ENCODE assay signal across 25 cellular contexts in the genomic region with DNA sequence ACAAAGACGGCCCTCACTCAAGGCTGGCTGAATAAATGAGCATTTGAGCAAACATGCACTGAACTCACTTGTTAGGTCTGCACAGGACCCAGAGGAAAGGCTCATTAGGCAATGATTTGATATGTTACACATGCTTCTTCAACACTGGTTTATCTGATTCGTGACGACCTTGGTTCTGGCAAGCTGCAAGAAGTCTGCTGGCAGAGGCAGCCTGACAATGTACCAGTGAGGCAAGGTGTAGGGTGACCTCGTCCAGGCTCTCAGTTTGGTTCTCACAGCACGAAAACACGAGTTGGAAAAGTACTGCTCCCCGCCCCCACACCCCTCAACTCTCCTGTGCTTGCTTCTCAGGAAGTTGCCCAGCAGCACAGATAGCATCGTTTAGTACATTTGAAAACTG.
A peak's percentile ranks its signal among the peaks of the same experiment; 100 is the strongest.
DNase-seq lines count a peak whose midpoint lies in the region; ATAC-seq and TF ChIP-seq lines count a peak whose summit lies in the region.
"Had no signal": no experiment of that assay in that cellular context is flagged by ENCODE, and none has a peak within 500 bp of the region (broad histone marks: within the 10 kb centered on the region; RNA-seq: fewer than 3 reads in every experiment).

No MANE protein-coding gene starts in this region.

- H3K9me3 ChIP-seq in BE2C (no peaks in the 10 kb centered on the region), heart left ventricle (no peaks in the 10 kb centered on the region), parathyroid adenoma (ENCODE audit: control insufficient read depth, low read length) (no peaks in the 10 kb centered on the region), endodermal cell (ENCODE audit: control insufficient read depth, low read length) (no peaks in the 10 kb centered on the region)
- H3K9me3 ChIP-seq: A549, Caco-2 had no signal

- intact Hi-C loops in heart left ventricle (cut with DNase I): no loop called here
- intact Hi-C loops in head of caudate nucleus (cut with DNase I): no loop called here

- H3K4me3 Mint-ChIP-seq in endodermal cell: no peak overlapping the region
- H3K4me3 Mint-ChIP-seq: CD8-positive, alpha-beta T cell had no signal

- no peaks in the 10 kb centered on the region for H3K27me3 Mint-ChIP-seq in endodermal cell (ENCODE audit: insufficient read depth)

- WGBS in heart left ventricle, 4 donors: 35 to 56% (median 40%) methylated on average over 7 to 8 of the region's 8 CpGs
- WGBS in endodermal cell (ENCODE audit: insufficient coverage in 1 of 2, insufficient read length in 1 of 2), 2 experiments: 83 to 90% methylated on average over 1 to 8 of the region's 8 CpGs

- H3K4me3 ChIP-seq in BE2C (ENCODE audit: low read depth, low read length): no peak overlapping the region
- no peak overlapping the region for H3K4me3 ChIP-seq in heart left ventricle
- H3K4me3 ChIP-seq in parathyroid adenoma (ENCODE audit: low read depth, low read length): no peak overlapping the region
- no peak overlapping the region for H3K4me3 ChIP-seq in endodermal cell (ENCODE audit: low read length)
- H3K4me3 ChIP-seq: A549, GM12878, K562, PC-9 had no signal

- H3K79me2 ChIP-seq in parathyroid adenoma: no peaks in the 10 kb centered on the region

- H3K27ac ChIP-seq in heart left ventricle (no peak overlapping the region), parathyroid adenoma (peak overlapping the region; percentile 54), endodermal cell (ENCODE audit: low read depth, low read length) (no peak overlapping the region)
- H3K27ac ChIP-seq: A549, C4-2B, PC-9 had no signal

- H3K9ac ChIP-seq in parathyroid adenoma: no peak overlapping the region
- no peak overlapping the region for H3K9ac ChIP-seq in endodermal cell (ENCODE audit: extremely low read depth, low read length, poor library complexity, severe bottlenecking)

- DNase-seq in BE2C: peak; percentile 26
- peak; percentile 7 for DNase-seq in amniotic epithelial cell (ENCODE audit: low read depth)
- peak in 2 of 5 donors; percentile 30 to 31 for DNase-seq in heart left ventricle
- DNase-seq in head of caudate nucleus: no peak
- no peak for DNase-seq in midbrain (lab: John Stamatoyannopoulos, UW)
- no peak for DNase-seq in endodermal cell
- DNase-seq: AML-193; Caco-2; CD8-positive, alpha-beta T cell; GDM1; HCEC 1CT; MV-4-11; NCI-H1105; NCI-H1436 treated with DMSO at 0.1 percent for 48 hours; NCI-H187 treated with DMSO at 0.1 percent for 48 hours; NCI-H2171 treated with DMSO at 0.1 percent for 48 hours; NCI-H524; NCI-H774; PC-9; SHP77 had no signal

- no peaks in the 10 kb centered on the region; the same call in 1 of the 2 replicates for H3K4me1 ChIP-seq in BE2C
- H3K4me1 ChIP-seq in heart left ventricle: peaks cover 0 to 4% (median 0%) of the 10 kb centered on the region in 12 donors
- peaks cover 12% of the 10 kb centered on the region for H3K4me1 ChIP-seq in parathyroid adenoma
- no peaks in the 10 kb centered on the region for H3K4me1 ChIP-seq in endodermal cell (ENCODE audit: control insufficient read depth, insufficient read depth, low read length)
- H3K4me1 ChIP-seq: A549, Caco-2 had no signal

- no peak for TF ChIP-seq CTCF in BE2C (IDR thresholded peaks at IDR 0.05; ENCODE audit: low read depth, low read length)
- no peak for TF ChIP-seq CTCF in heart left ventricle (IDR thresholded peaks at IDR 0.05)
- no peak for TF ChIP-seq CTCF in parathyroid adenoma (IDR thresholded peaks at IDR 0.05)
- no peak for TF ChIP-seq CTCF in endodermal cell (conservative IDR thresholded peaks at IDR 0.05)

- no peaks in the 10 kb centered on the region for H3K4me1 Mint-ChIP-seq in endodermal cell

- H3K27me3 ChIP-seq in BE2C (no peaks in the 10 kb centered on the region), heart left ventricle (peaks cover 0 to 6% (median 0%) of the 10 kb centered on the region in 9 donors), parathyroid adenoma (ENCODE audit: control insufficient read depth, insufficient read depth, low read length) (no peaks in the 10 kb centered on the region), endodermal cell (ENCODE audit: control insufficient read depth, insufficient read depth, low read length, poor library complexity, severe bottlenecking) (no peaks in the 10 kb centered on the region)

- no peak for TF ChIP-seq POLR2A in heart left ventricle (IDR thresholded peaks at IDR 0.05)

- H2AFZ ChIP-seq in parathyroid adenoma: no peak overlapping the region
- H2AFZ ChIP-seq: PC-9 had no signal

- ATAC-seq in heart left ventricle: peak in 3 of 4 donors; percentile 53 to 90 (median 87)
- ATAC-seq: A549; CD8-positive, alpha-beta T cell; GM12878; K562 had no signal

- no peak overlapping the region for H3K4me2 ChIP-seq in parathyroid adenoma (ENCODE audit: low read length)
- H3K4me2 ChIP-seq: A549, PC-9 had no signal

- peaks cover 2% of the 10 kb centered on the region for H3K36me3 Mint-ChIP-seq in endodermal cell (ENCODE audit: low read depth)

- H3K9me3 Mint-ChIP-seq in endodermal cell: peaks cover 59% of the 10 kb centered on the region
- H3K9me3 Mint-ChIP-seq: CD8-positive, alpha-beta T cell had no signal

- H3K36me3 ChIP-seq in BE2C (no peaks in the 10 kb centered on the region), heart left ventricle (no peaks in the 10 kb centered on the region), parathyroid adenoma (ENCODE audit: control insufficient read depth, insufficient read depth, low read length) (no peaks in the 10 kb centered on the region), endodermal cell (ENCODE audit: control insufficient read depth, insufficient read depth, low read length) (no peaks in the 10 kb centered on the region)

- no peak overlapping the region for H3K27ac Mint-ChIP-seq in endodermal cell
- H3K27ac Mint-ChIP-seq: CD8-positive, alpha-beta T cell had no signal

Comparison
In these comparisons a context has a peak if more than half of its experiments do, and no peak if none do; other contexts are left out.
1. DNase-seq: peak in BE2C (single experiment) and amniotic epithelial cell (single experiment); none in head of caudate nucleus (0 of 42), midbrain (single experiment) and endodermal cell (single experiment).